1 cellular context compared by ENCODE assay signal in the genomic region with DNA sequence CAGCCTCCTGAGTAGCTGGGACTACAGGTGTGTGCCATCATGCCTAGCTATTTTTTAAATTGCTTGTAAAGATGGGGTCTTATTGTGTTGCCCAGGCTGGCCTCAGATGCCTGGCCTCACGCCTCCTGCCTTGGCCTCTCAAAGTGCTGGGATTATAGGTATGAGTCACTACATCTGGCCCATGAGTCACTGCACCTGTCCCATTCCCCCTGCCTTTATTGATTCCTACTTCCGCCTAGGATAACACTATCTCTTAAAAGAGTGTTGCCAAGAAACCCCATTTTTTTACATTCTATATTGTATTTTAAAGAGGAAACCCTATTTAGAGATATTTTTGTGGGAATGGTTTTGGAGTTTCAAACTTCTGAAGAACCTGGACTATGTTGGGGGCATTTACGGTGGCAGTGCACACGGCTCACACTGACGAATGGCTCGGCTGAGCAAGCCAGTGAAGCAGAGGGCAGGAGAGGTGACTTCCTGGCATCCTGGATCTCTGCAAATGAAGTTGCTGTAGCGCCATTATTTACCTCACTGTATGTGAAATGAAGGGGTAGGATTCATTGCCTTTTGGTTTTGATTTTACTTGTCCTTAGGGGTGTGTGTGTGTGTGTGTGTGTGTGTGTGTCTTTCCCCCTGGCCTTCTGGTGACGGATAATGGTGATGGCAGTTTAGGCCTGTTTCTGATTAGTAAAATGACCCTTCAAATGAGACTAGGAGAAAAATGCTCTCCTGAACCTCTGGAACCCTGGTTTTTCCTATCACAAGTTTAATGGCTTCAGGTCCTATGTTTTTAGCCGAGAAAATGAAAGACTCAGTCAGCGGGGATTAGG.
TF ChIP-seq lines count a peak whose summit lies in the region.

No MANE protein-coding gene starts in this region.

TF ChIP-seq in SK-N-SH, 30 proteins besides CTCF, POLR2A, EP300 and RAD21 (continued from another document):
- TF ChIP-seq, protein P1, sequence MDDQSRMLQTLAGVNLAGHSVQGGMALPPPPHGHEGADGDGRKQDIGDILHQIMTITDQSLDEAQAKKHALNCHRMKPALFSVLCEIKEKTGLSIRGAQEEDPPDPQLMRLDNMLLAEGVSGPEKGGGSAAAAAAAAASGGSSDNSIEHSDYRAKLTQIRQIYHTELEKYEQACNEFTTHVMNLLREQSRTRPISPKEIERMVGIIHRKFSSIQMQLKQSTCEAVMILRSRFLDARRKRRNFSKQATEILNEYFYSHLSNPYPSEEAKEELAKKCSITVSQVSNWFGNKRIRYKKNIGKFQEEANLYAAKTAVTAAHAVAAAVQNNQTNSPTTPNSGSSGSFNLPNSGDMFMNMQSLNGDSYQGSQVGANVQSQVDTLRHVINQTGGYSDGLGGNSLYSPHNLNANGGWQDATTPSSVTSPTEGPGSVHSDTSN (IDR thresholded peaks at IDR 0.05): no peak
- peak; percentile 57; the same call in 1 of the 2 replicates for TF ChIP-seq FOSL2 (IDR thresholded peaks at IDR 0.05; ENCODE audit: borderline replicate concordance, low read depth)
- TF ChIP-seq SIN3A (IDR thresholded peaks at IDR 0.05; ENCODE audit: borderline replicate concordance, low read depth, low read length): no peak
- TF ChIP-seq FOXM1 (IDR thresholded peaks at IDR 0.05; ENCODE audit: low read depth): no peak
- TF ChIP-seq, protein P2, sequence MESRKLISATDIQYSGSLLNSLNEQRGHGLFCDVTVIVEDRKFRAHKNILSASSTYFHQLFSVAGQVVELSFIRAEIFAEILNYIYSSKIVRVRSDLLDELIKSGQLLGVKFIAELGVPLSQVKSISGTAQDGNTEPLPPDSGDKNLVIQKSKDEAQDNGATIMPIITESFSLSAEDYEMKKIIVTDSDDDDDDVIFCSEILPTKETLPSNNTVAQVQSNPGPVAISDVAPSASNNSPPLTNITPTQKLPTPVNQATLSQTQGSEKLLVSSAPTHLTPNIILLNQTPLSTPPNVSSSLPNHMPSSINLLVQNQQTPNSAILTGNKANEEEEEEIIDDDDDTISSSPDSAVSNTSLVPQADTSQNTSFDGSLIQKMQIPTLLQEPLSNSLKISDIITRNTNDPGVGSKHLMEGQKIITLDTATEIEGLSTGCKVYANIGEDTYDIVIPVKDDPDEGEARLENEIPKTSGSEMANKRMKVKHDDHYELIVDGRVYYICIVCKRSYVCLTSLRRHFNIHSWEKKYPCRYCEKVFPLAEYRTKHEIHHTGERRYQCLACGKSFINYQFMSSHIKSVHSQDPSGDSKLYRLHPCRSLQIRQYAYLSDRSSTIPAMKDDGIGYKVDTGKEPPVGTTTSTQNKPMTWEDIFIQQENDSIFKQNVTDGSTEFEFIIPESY (IDR thresholded peaks at IDR 0.05; ENCODE audit: borderline replicate concordance, low read depth): no peak
- peak; percentile 77; the same call in 1 of the 2 replicates for TF ChIP-seq RCOR1 (IDR thresholded peaks at IDR 0.05; ENCODE audit: low read length)
- peak; percentile 6; the same call in 1 of the 2 replicates for TF ChIP-seq TCF12 (IDR thresholded peaks at IDR 0.05)
- no peak for TF ChIP-seq RFX5 (IDR thresholded peaks at IDR 0.05; ENCODE audit: low read length)
- TF ChIP-seq, protein P3, sequence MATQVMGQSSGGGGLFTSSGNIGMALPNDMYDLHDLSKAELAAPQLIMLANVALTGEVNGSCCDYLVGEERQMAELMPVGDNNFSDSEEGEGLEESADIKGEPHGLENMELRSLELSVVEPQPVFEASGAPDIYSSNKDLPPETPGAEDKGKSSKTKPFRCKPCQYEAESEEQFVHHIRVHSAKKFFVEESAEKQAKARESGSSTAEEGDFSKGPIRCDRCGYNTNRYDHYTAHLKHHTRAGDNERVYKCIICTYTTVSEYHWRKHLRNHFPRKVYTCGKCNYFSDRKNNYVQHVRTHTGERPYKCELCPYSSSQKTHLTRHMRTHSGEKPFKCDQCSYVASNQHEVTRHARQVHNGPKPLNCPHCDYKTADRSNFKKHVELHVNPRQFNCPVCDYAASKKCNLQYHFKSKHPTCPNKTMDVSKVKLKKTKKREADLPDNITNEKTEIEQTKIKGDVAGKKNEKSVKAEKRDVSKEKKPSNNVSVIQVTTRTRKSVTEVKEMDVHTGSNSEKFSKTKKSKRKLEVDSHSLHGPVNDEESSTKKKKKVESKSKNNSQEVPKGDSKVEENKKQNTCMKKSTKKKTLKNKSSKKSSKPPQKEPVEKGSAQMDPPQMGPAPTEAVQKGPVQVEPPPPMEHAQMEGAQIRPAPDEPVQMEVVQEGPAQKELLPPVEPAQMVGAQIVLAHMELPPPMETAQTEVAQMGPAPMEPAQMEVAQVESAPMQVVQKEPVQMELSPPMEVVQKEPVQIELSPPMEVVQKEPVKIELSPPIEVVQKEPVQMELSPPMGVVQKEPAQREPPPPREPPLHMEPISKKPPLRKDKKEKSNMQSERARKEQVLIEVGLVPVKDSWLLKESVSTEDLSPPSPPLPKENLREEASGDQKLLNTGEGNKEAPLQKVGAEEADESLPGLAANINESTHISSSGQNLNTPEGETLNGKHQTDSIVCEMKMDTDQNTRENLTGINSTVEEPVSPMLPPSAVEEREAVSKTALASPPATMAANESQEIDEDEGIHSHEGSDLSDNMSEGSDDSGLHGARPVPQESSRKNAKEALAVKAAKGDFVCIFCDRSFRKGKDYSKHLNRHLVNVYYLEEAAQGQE (IDR thresholded peaks at IDR 0.05; ENCODE audit: low read depth, low read length): no peak
- no peak for TF ChIP-seq POLR2AphosphoS5 (IDR thresholded peaks at IDR 0.05; ENCODE audit: low read depth, low read length)
- TF ChIP-seq FOXJ3 (CRISPR knock-in tag; IDR thresholded peaks at IDR 0.05): no peak
- peak; percentile 66 for TF ChIP-seq MXI1 (IDR thresholded peaks at IDR 0.05; ENCODE audit: low read depth, low read length)
- no peak for TF ChIP-seq RXRA (IDR thresholded peaks at IDR 0.05; ENCODE audit: borderline replicate concordance, low read depth)
- no peak for TF ChIP-seq MEF2A (IDR thresholded peaks at IDR 0.05; ENCODE audit: borderline replicate concordance, low read depth)
- TF ChIP-seq GATA2 (CRISPR knock-in tag; IDR thresholded peaks at IDR 0.05): peak; percentile 46
